2 cellular contexts compared by ENCODE assay signal in the genomic region with DNA sequence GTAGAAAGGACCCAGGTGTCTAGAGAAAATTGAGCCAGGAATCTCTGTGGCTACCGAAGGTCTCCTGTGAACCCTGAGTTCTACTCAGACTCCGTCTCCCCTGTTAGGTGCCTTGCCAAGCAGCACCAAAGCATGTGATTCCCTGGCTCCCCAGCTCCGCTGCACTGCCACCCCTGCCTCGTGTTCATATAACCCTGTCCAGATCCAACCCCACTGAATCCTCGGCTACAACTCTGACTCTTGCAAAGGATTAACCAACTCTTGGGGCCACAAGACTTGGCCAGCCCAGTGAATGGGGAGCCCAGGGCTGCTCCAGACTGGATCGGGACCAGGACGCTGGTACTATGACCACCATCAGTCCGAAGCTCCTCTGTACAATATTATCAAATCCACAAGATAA.
TF ChIP-seq lines count a peak whose summit lies in the region.

No MANE protein-coding gene starts in this region.

TF ChIP-seq in A549, 52 proteins besides CTCF, POLR2A, EP300 and RAD21 (continued from another document):
- TF ChIP-seq ATOH8 (CRISPR knock-in tag; IDR thresholded peaks at IDR 0.05; ENCODE audit: low read depth) (no peak), POLR2AphosphoS2 (conservative IDR thresholded peaks at IDR 0.05; ENCODE audit: low read length) (no peak), KDM5A (IDR thresholded peaks at IDR 0.05) (no peak), CBX8 (IDR thresholded peaks at IDR 0.05) (no peak), HDAC2 (IDR thresholded peaks at IDR 0.05) (no peak), FOXS1 (CRISPR knock-in tag; IDR thresholded peaks at IDR 0.05) (no peak), HOXB13 (CRISPR knock-in tag; IDR thresholded peaks at IDR 0.05; ENCODE audit: low read depth) (no peak), GATA3 (IDR thresholded peaks at IDR 0.05; ENCODE audit: borderline replicate concordance) (no peak), CEBPB (IDR thresholded peaks at IDR 0.05) (no peak), FOSB (CRISPR knock-in tag; IDR thresholded peaks at IDR 0.05) (no peak), CBX2 (IDR thresholded peaks at IDR 0.05; ENCODE audit: borderline replicate concordance, low read depth) (no peak), HEYL (CRISPR knock-in tag; IDR thresholded peaks at IDR 0.05) (no peak)

TF ChIP-seq in IMR-90, 13 proteins besides CTCF, POLR2A, EP300 and RAD21 (continued from another document):
- TF ChIP-seq ELK1 (IDR thresholded peaks at IDR 0.05; ENCODE audit: borderline replicate concordance, low read depth, low read length) (no peak), CHD1 (IDR thresholded peaks at IDR 0.05; ENCODE audit: low read depth, low read length) (no peak)
